1 cellular context compared by ENCODE assay signal in the genomic region with DNA sequence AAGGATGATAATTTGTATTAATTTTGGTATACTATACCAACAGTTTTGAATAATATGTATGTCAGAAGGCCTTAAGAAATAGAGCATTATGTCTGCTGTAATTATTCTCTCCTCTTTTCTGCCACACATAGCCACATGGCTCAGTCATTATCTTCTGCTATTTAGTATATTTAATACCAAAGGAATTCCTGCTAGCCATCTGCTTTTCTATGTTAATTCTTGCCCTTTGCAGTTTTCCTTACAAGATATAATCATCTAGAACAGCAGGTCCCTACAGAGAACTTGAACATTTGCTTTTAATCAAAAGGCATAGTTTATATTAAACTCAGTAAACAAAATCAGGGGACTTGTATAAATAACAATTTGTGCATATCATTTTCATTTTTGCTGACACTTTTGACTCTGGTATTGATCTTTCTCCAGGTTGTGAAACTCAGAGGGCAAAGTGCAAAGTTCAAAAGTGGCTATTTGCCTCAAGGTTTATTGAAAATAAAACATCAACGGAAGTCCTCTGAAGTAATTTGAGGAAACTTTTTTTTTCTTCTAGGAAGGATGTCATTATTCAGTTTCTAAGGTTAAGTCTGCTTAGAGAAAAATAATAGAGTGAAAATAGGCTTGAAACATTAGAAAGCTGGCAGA.
TF ChIP-seq lines count a peak whose summit lies in the region.

No MANE protein-coding gene starts in this region.

TF ChIP-seq in SK-N-SH treated with all-trans-retinoic acid at 6 μM for 48 hours, 23 proteins besides CTCF, POLR2A, EP300 and RAD21 (continued from another document):
- TF ChIP-seq, protein P1, sequence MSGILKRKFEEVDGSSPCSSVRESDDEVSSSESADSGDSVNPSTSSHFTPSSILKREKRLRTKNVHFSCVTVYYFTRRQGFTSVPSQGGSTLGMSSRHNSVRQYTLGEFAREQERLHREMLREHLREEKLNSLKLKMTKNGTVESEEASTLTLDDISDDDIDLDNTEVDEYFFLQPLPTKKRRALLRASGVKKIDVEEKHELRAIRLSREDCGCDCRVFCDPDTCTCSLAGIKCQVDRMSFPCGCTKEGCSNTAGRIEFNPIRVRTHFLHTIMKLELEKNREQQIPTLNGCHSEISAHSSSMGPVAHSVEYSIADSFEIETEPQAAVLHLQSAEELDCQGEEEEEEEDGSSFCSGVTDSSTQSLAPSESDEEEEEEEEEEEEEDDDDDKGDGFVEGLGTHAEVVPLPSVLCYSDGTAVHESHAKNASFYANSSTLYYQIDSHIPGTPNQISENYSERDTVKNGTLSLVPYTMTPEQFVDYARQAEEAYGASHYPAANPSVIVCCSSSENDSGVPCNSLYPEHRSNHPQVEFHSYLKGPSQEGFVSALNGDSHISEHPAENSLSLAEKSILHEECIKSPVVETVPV (CRISPR knock-in tag; IDR thresholded peaks at IDR 0.05) = no peak
- TF ChIP-seq SNAI2 (CRISPR knock-in tag; IDR thresholded peaks at IDR 0.05) = no peak
